In genomic region chr6:4776493-4776966, GRCh38 we compare ENCODE assay signal across 8 cellular contexts. TPM values are rescaled to one million over a fixed set of nuclear protein-coding genes. Genes with fewer than 3 reads are reported as not detected.
DNase-seq lines count a peak whose midpoint lies in the region; ATAC-seq and TF ChIP-seq lines count a peak whose summit lies in the region.

No MANE protein-coding gene starts in this region.

- peaks cover 4% of the 10 kb centered on the region for H3K9me3 Mint-ChIP-seq in endothelial cell (ENCODE audit: unreplicated experiment)
- H3K9me3 Mint-ChIP-seq in natural killer cell treated with Interleukin-12 subunit alpha and Interleukin-12 subunit beta and Interleukin-15 and Interleukin-18, amount 100 ng/mL, for 72 hours = no peaks in the 10 kb centered on the region

- H3K27ac ChIP-seq in 22Rv1 (peak overlapping the region; percentile 85), SK-N-MC (no peak overlapping the region)

- TF ChIP-seq CTCF in 22Rv1 (IDR thresholded peaks at IDR 0.05) = no peak
- no peak for TF ChIP-seq CTCF in GM12875 (IDR thresholded peaks at IDR 0.05; ENCODE audit: borderline replicate concordance, insufficient read depth, low read depth, low read length)
- no peak for TF ChIP-seq CTCF in endothelial cell (IDR thresholded peaks at IDR 0.05; ENCODE audit: unreplicated experiment)

- peaks cover 23% of the 10 kb centered on the region for H3K36me3 Mint-ChIP-seq in endothelial cell (ENCODE audit: low read depth, unreplicated experiment)
- H3K36me3 Mint-ChIP-seq in natural killer cell treated with Interleukin-12 subunit alpha and Interleukin-12 subunit beta and Interleukin-15 and Interleukin-18, amount 100 ng/mL, for 72 hours = peaks cover 18% of the 10 kb centered on the region

- no peak overlapping the region for H3K4me3 Mint-ChIP-seq in endothelial cell (ENCODE audit: unreplicated experiment)
- peak overlapping the region; percentile 77 for H3K4me3 Mint-ChIP-seq in natural killer cell treated with Interleukin-12 subunit alpha and Interleukin-12 subunit beta and Interleukin-15 and Interleukin-18, amount 100 ng/mL, for 72 hours

- H3K4me1 Mint-ChIP-seq in endothelial cell (ENCODE audit: unreplicated experiment) = peaks cover 23% of the 10 kb centered on the region
- H3K4me1 Mint-ChIP-seq in natural killer cell treated with Interleukin-12 subunit alpha and Interleukin-12 subunit beta and Interleukin-15 and Interleukin-18, amount 100 ng/mL, for 72 hours (ENCODE audit: low read depth in 2 of 2) = peaks cover 37 to 44% of the 10 kb centered on the region in 2 donors

- H3K4me3 ChIP-seq in GM12875 (ENCODE audit: low read depth, low read length) (peak overlapping the region; percentile 57), SK-N-MC (peak overlapping the region; percentile 95)

- H3K9ac ChIP-seq in SK-N-MC (ENCODE audit: insufficient read length) = peak overlapping the region; percentile 75

- peak; percentile 22 for ATAC-seq in HG02852 (IDR thresholded peaks at IDR 0.05; ENCODE audit: unreplicated experiment)
- ATAC-seq in natural killer cell treated with Interleukin-12 subunit alpha and Interleukin-12 subunit beta and Interleukin-15 and Interleukin-18, amount 100 ng/mL, for 72 hours = peak; percentile 40 to 60

- DNase-seq in SK-N-MC (ENCODE audit: low read depth, low spot score) = no peak
- DNase-seq in endothelial cell (ENCODE audit: low spot score) = peak; percentile 61
- DNase-seq in natural killer cell treated with Interleukin-12 subunit alpha and Interleukin-12 subunit beta and Interleukin-15 and Interleukin-18, amount 100 ng/mL, for 72 hours (ENCODE audit: low spot score) = peak; percentile 73
- no peak for DNase-seq in epidermal melanocyte (ENCODE audit: insufficient read length, low spot score)
- no peak for DNase-seq in SKM-1 (lab: John Stamatoyannopoulos, UW; ENCODE audit: unreplicated experiment)

- H3K36me3 ChIP-seq in SK-N-MC (ENCODE audit: insufficient read depth, low read length) = peaks cover 7% of the 10 kb centered on the region; the same call in 1 of the 2 replicates

- H3K27ac Mint-ChIP-seq in endothelial cell (ENCODE audit: unreplicated experiment) = no peak overlapping the region
- peak overlapping the region in 1 of 2 donors; percentile 57 for H3K27ac Mint-ChIP-seq in natural killer cell treated with Interleukin-12 subunit alpha and Interleukin-12 subunit beta and Interleukin-15 and Interleukin-18, amount 100 ng/mL, for 72 hours

- peaks cover 3% of the 10 kb centered on the region; the same call in 1 of the 2 replicates for H3K9me3 ChIP-seq in SK-N-MC (ENCODE audit: low read depth, low read length)

- peaks cover 15% of the 10 kb centered on the region for H3K27me3 Mint-ChIP-seq in endothelial cell (ENCODE audit: unreplicated experiment)
- H3K27me3 Mint-ChIP-seq in natural killer cell treated with Interleukin-12 subunit alpha and Interleukin-12 subunit beta and Interleukin-15 and Interleukin-18, amount 100 ng/mL, for 72 hours = peaks cover 6 to 11% of the 10 kb centered on the region in 2 donors

RNA-seq across cellular contexts. Expression of gene CDYL, which starts 0.3 kb away (rescaled TPM):
- 66.7 TPM for total RNA-seq in endothelial cell (ENCODE audit: unreplicated experiment)
- total RNA-seq in natural killer cell treated with Interleukin-12 subunit alpha and Interleukin-12 subunit beta and Interleukin-15 and Interleukin-18, amount 100 ng/mL, for 72 hours = 10 to 100 TPM; 52.5 to 58.7 TPM

Comparison
In these comparisons a context has a peak if more than half of its experiments do, and no peak if none do; other contexts are left out.
1. DNase-seq: peak in endothelial cell (single experiment) and natural killer cell treated with Interleukin-12 subunit alpha and Interleukin-12 subunit beta and Interleukin-15 and Interleukin-18, amount 100 ng/mL, for 72 hours (single experiment); none in SK-N-MC (single experiment), epidermal melanocyte (single experiment) and SKM-1 (single experiment).